Comparison of ENCODE assay signal across 8 cellular contexts in genomic region chr20:45337367-45338120, GRCh38. TPM values are rescaled to one million over a fixed set of nuclear protein-coding genes. Genes with fewer than 3 reads are reported as not detected.
A peak's percentile ranks its signal among the peaks of the same experiment; 100 is the strongest.
DNase-seq lines count a peak whose midpoint lies in the region; ATAC-seq and TF ChIP-seq lines count a peak whose summit lies in the region.

No MANE protein-coding gene starts in this region.

- intact Hi-C loops in heart right ventricle (cut with DNase I): no loop called here

- ATAC-seq in heart right ventricle (peak; percentile 42 to 67 (median 55)), HG03457 (IDR thresholded peaks at IDR 0.05; ENCODE audit: unreplicated experiment) (no peak)

- DNase-seq in ELF-1 (ENCODE audit: low read depth, low spot score) (peak; percentile 69), amniotic epithelial cell (ENCODE audit: low read depth) (peak; percentile 98), heart right ventricle (peak; percentile 47 to 53), renal cortical epithelial cell (ENCODE audit: low read depth) (peak; percentile 96), HAP-1 (ENCODE audit: low spot score in 2 of 2) (no peak), H7 (no peak), foreskin melanocyte (no peak)

- 31 to 46% methylated on average over 15 of the region's 15 CpGs for WGBS in heart right ventricle, 2 donors

- TF ChIP-seq CTCF in heart right ventricle (IDR thresholded peaks at IDR 0.05): no peak

- H3K4me3 ChIP-seq in heart right ventricle: peak overlapping the region in 2 of 10 donors; percentile 0 to 12
- H3K4me3 ChIP-seq in HAP-1: no peak overlapping the region
- H3K4me3 ChIP-seq in H7 (ENCODE audit: insufficient read depth, low read depth, low read length): no peak overlapping the region

- in situ Hi-C loops in HAP-1 (cut with MboI; ENCODE audit: low sequenced_read_pairs): no loop called here

- H3K27me3 ChIP-seq in heart right ventricle (no peaks in the 10 kb centered on the region), HAP-1 (ENCODE audit: low read depth) (no peaks in the 10 kb centered on the region), H7 (ENCODE audit: control insufficient read depth, insufficient read depth, low read length) (no peaks in the 10 kb centered on the region)

- no peaks in the 10 kb centered on the region for H3K9me3 ChIP-seq in heart right ventricle
- no peaks in the 10 kb centered on the region for H3K9me3 ChIP-seq in HAP-1

- peak overlapping the region; percentile 75 to 97 (median 94) for H3K27ac ChIP-seq in heart right ventricle

- H3K4me1 ChIP-seq in heart right ventricle: peaks cover 12 to 71% (median 51%) of the 10 kb centered on the region in 9 donors
- peaks cover 11% of the 10 kb centered on the region for H3K4me1 ChIP-seq in HAP-1

- H3K36me3 ChIP-seq in heart right ventricle (peaks cover 0 to 43% (median 13%) of the 10 kb centered on the region in 9 donors), HAP-1 (replicated peaks) (peaks cover 5% of the 10 kb centered on the region), H7 (replicated peaks; ENCODE audit: control insufficient read depth, insufficient read depth, low read length) (peaks cover 2% of the 10 kb centered on the region; the same call in 1 of the 2 replicates)

RNA-seq across cellular contexts. Expression of gene SDC4, which starts 10.7 kb away (rescaled TPM):
- 100 to 1,000 TPM in 5 of 10 donors, 10 to 100 TPM in 5; 66.9 to 161 (median 102) TPM for total RNA-seq in heart right ventricle
- polyA plus RNA-seq in heart right ventricle: 10 to 100 TPM; 48.4 to 64.5 TPM
- 500 and 534 TPM in 2 replicates for total RNA-seq in renal cortical epithelial cell
- total RNA-seq in H7 (2014; rRNA removed; shearing (Covaris generic)): 47.3 and 56.1 TPM in 2 replicates

RNA-seq across cellular contexts. Expression of gene SYS1, which starts 25.4 kb away (rescaled TPM):
- total RNA-seq in heart right ventricle: 10 to 100 TPM; 13.9 to 27.9 (median 18.2) TPM
- polyA plus RNA-seq in heart right ventricle: 10 to 100 TPM; 11.7 to 34.5 TPM
- 23.6 and 41.0 TPM in 2 replicates for total RNA-seq in renal cortical epithelial cell
- total RNA-seq in H7 (2014; rRNA removed; shearing (Covaris generic)): 11.8 and 22.8 TPM in 2 replicates

RNA-seq across cellular contexts. Expression of gene MATN4, which starts 29.4 kb away (rescaled TPM):
- under 1 TPM in 2 of 10 donors, not detected in 8; 0.24 to 0.28 TPM for total RNA-seq in heart right ventricle
- under 1 TPM in 1 of 2 donors, not detected in 1; 0.06 TPM for polyA plus RNA-seq in heart right ventricle
- total RNA-seq in renal cortical epithelial cell: not detected in 2 replicates
- total RNA-seq in H7 (2014; rRNA removed; shearing (Covaris generic)): 0.14 and 0.67 TPM in 2 replicates

RNA-seq across cellular contexts. Expression of gene RBPJL, which starts 30.9 kb away (rescaled TPM):
- total RNA-seq in heart right ventricle (not detected), renal cortical epithelial cell (not detected in 2 replicates)
- polyA plus RNA-seq in heart right ventricle: under 1 TPM in 1 of 2 donors, not detected in 1; 0.06 TPM
- total RNA-seq in H7 (2014; rRNA removed; shearing (Covaris generic)): not detected in 2 replicates

RNA-seq across cellular contexts. Expression of gene TP53TG5, which starts 40.6 kb away (rescaled TPM):
- total RNA-seq in heart right ventricle (1 to 10 TPM in 8 of 10 donors, under 1 TPM in 2; 0.59 to 2.4 (median 1.3) TPM), renal cortical epithelial cell (not detected in 2 replicates)
- polyA plus RNA-seq in heart right ventricle: 1 to 10 TPM in 1 of 2 donors, under 1 TPM in 1; 0.43 to 1.1 TPM
- not detected in 2 replicates for total RNA-seq in H7 (2014; rRNA removed; shearing (Covaris generic))

Comparison
In these comparisons a context has a peak if more than half of its experiments do, and no peak if none do; other contexts are left out.
1. DNase-seq: peak in ELF-1 (single experiment), amniotic epithelial cell (single experiment), heart right ventricle (2 of 2) and renal cortical epithelial cell (single experiment); none in HAP-1 (0 of 2), H7 (single experiment) and foreskin melanocyte (single experiment).